ENCODE assay signal across 8 cellular contexts in genomic region chr7:114086491-114086905, GRCh38.
DNase-seq lines count a peak whose midpoint lies in the region; ATAC-seq and TF ChIP-seq lines count a peak whose summit lies in the region.

No MANE protein-coding gene starts in this region.

- ATAC-seq in GM21528 (IDR thresholded peaks at IDR 0.05; ENCODE audit: low FRiP score, unreplicated experiment) = no peak

- H3K4me1 Mint-ChIP-seq in Calu3 (ENCODE audit: low read depth, unreplicated experiment) = peaks cover 17% of the 10 kb centered on the region
- peaks cover 6% of the 10 kb centered on the region for H3K4me1 Mint-ChIP-seq in MCF 10A (ENCODE audit: insufficient read depth, unreplicated experiment)

- H3K36me3 Mint-ChIP-seq in Calu3 (ENCODE audit: insufficient read depth, unreplicated experiment) (peaks cover 31% of the 10 kb centered on the region), MCF 10A (ENCODE audit: insufficient read depth, unreplicated experiment) (no peaks in the 10 kb centered on the region)

- TF ChIP-seq CTCF in Calu3 (IDR thresholded peaks at IDR 0.05; ENCODE audit: unreplicated experiment) (no peak), MCF 10A (IDR thresholded peaks at IDR 0.05; ENCODE audit: unreplicated experiment) (no peak)

- intact Hi-C loops in Calu3 (cut with micrococcal nuclease; ENCODE audit: unreplicated experiment) = loop anchor here (10.0 kb wide), 1 partner anchor 238 kb away; no protein-coding TSS in a partner anchor
- intact Hi-C loops in MCF 10A (cut with micrococcal nuclease) = no loop called here

- CTCF ChIA-PET in Calu3 (lab: Charles Lee) (interaction anchor here (0.6 to 1.2 kb wide), 3 partner anchors 32 to 570 kb away, joined by 3 to 4 read pairs (median 4); no protein-coding TSS in a partner anchor), MCF 10A (lab: Yijun Ruan, JAX) (no interaction called here)

- peaks cover 11% of the 10 kb centered on the region for H3K27me3 ChIP-seq in layer of hippocampus (ENCODE audit: control insufficient read depth, insufficient read depth, low read length)

- H3K27ac ChIP-seq in layer of hippocampus (ENCODE audit: low read depth, low read length) (peak overlapping the region; percentile 73), substantia nigra (ENCODE audit: low read depth, low read length, poor library complexity, severe bottlenecking) (peak overlapping the region; percentile 27)

- BruUV-seq in Calu3 (replicated peaks; lab: Mats Ljungman, UMichigan) = no TSS peak
- no TSS peak for BruUV-seq in MCF 10A (replicated peaks; lab: Mats Ljungman, UMichigan)

- no peaks in the 10 kb centered on the region for H3K27me3 Mint-ChIP-seq in Calu3 (ENCODE audit: unreplicated experiment)
- peaks cover 100% of the 10 kb centered on the region for H3K27me3 Mint-ChIP-seq in MCF 10A (ENCODE audit: insufficient read depth, unreplicated experiment)

- POLR2A ChIA-PET in MCF 10A (lab: Yijun Ruan, JAX) = interaction anchor here (0.6 kb wide), 1 partner anchor 22 kb away, joined by 4 read pairs; no protein-coding TSS in a partner anchor

- H3K4me3 Mint-ChIP-seq in Calu3 (ENCODE audit: low read depth, unreplicated experiment) = peak overlapping the region; percentile 94
- peak overlapping the region; percentile 67 for H3K4me3 Mint-ChIP-seq in MCF 10A (ENCODE audit: unreplicated experiment)

- H3K27ac Mint-ChIP-seq in Calu3 (ENCODE audit: unreplicated experiment) (peak overlapping the region; percentile 85), MCF 10A (ENCODE audit: low read depth, unreplicated experiment) (no peak overlapping the region)

- DNase-seq in Calu3 (peak; percentile 45), HT1080 (ENCODE audit: low read depth) (peak; percentile 17), MCF 10A (ENCODE audit: unreplicated experiment) (no peak), substantia nigra (lab: John Stamatoyannopoulos, UW) (peak in 1 of 49 donors; percentile 18), NCI-H1694 treated with DMSO at 0.1 percent for 48 hours (lab: John Stamatoyannopoulos, UW) (no peak), CD1c-positive myeloid dendritic cell (ENCODE audit: extremely low spot score) (no peak)

- no peaks in the 10 kb centered on the region for H3K9me3 Mint-ChIP-seq in Calu3 (ENCODE audit: low read depth, unreplicated experiment)
- H3K9me3 Mint-ChIP-seq in MCF 10A (ENCODE audit: unreplicated experiment) = no peaks in the 10 kb centered on the region

Comparison
In these comparisons a context has a peak if more than half of its experiments do, and no peak if none do; other contexts are left out.
1. DNase-seq: peak in Calu3 (single experiment) and HT1080 (single experiment); none in MCF 10A (single experiment), NCI-H1694 treated with DMSO at 0.1 percent for 48 hours (single experiment) and CD1c-positive myeloid dendritic cell (single experiment).